ENCODE assay signal across 9 cellular contexts in genomic region chr3:9732753-9733115, GRCh38. TPM values are rescaled to one million over a fixed set of nuclear protein-coding genes. Genes with fewer than 3 reads are reported as not detected.
DNase-seq lines count a peak whose midpoint lies in the region; ATAC-seq and TF ChIP-seq lines count a peak whose summit lies in the region.
"Had no signal": no experiment of that assay in that cellular context is flagged by ENCODE, and none has a peak within 500 bp of the region (broad histone marks: within the 10 kb centered on the region; RNA-seq: fewer than 3 reads in every experiment).

No MANE protein-coding gene starts in this region.

- H3K4me3 ChIP-seq in GM08714 (ENCODE audit: low read length), result peak overlapping the region; percentile 89
- peak overlapping the region; percentile 95 for H3K4me3 ChIP-seq in SJSA1
- H3K4me3 ChIP-seq in psoas muscle, result peak overlapping the region; percentile 95

- H3K27ac ChIP-seq in SJSA1 (no peak overlapping the region), psoas muscle (peak overlapping the region; percentile 100)

- ATAC-seq in psoas muscle (no peak), GM21737 (IDR thresholded peaks at IDR 0.05; ENCODE audit: unreplicated experiment) (no peak)

- H3K36me3 ChIP-seq in SJSA1, result peaks cover 56% of the 10 kb centered on the region
- H3K36me3 ChIP-seq in psoas muscle (ENCODE audit: insufficient read depth in 1 of 2, low read depth in 1 of 2), result peaks cover 0 to 40% of the 10 kb centered on the region in 2 donors

- H3K9me3 ChIP-seq in SJSA1 (replicated peaks) (0 out of 2 replicates have a peak, but pooled peaks cover 3% of the 10 kb centered on the region), psoas muscle (no peaks in the 10 kb centered on the region)

- H3K4me1 ChIP-seq in SJSA1 (replicated peaks) (peaks cover 14% of the 10 kb centered on the region), psoas muscle (peaks cover 17% of the 10 kb centered on the region)

- TF ChIP-seq CTCF in psoas muscle (IDR thresholded peaks at IDR 0.05), result no peak

- H3K27me3 ChIP-seq in SJSA1 (replicated peaks) (no peaks in the 10 kb centered on the region), psoas muscle (ENCODE audit: insufficient read depth in 3 of 3, low read length in 2 of 3) (no peaks in the 10 kb centered on the region)

- DNase-seq in SJSA1 (ENCODE audit: low read depth in 1 of 2, low spot score in 2 of 2) (no peak), fibroblast of peridontal ligament (ENCODE audit: extremely low read depth) (peak; percentile 29), psoas muscle (no peak), middle frontal gyrus (ENCODE audit: extremely low spot score, low spot score) (no peak), globus pallidus (ENCODE audit: low spot score) (no peak), T-helper 9 cell (no peak)

- WGBS in psoas muscle, 3 donors, result 24 to 36% (median 31%) methylated on average over 6 of the region's 6 CpGs

- intact Hi-C loops in psoas muscle (cut with DNase I), result no loop called here

RNA-seq across cellular contexts. Expression of gene BRPF1, which starts 1.2 kb away (rescaled TPM):
- total RNA-seq in SJSA1 (2014; rRNA removed; shearing (Covaris generic)), result 12.2 and 18.5 TPM in 2 replicates
- 10 to 100 TPM in 3 of 4 donors, 1 to 10 TPM in 1; 9.9 to 16.1 (median 12.5) TPM for total RNA-seq in psoas muscle
- polyA plus RNA-seq in psoas muscle, result 1 to 10 TPM; 6.8 to 9.8 (median 9.0) TPM

RNA-seq across cellular contexts. Expression of gene OGG1, which starts 17.0 kb away (rescaled TPM):
- 18.8 and 24.4 TPM in 2 replicates for total RNA-seq in SJSA1 (2014; rRNA removed; shearing (Covaris generic))
- 1 to 10 TPM; 6.9 to 9.5 (median 8.1) TPM for total RNA-seq in psoas muscle
- 10 to 100 TPM in 1 of 3 donors, 1 to 10 TPM in 2; 6.3 to 19.7 (median 9.1) TPM for polyA plus RNA-seq in psoas muscle

RNA-seq across cellular contexts. Expression of gene CPNE9, which starts 29.1 kb away (rescaled TPM):
- total RNA-seq in SJSA1 (2014; rRNA removed; shearing (Covaris generic)), result not detected in 2 replicates
- not detected for total RNA-seq in psoas muscle
- under 1 TPM in 1 of 3 donors, not detected in 2; 0.05 TPM for polyA plus RNA-seq in psoas muscle
- total RNA-seq: pulmonary artery endothelial cell had no signal

RNA-seq across cellular contexts. Expression of gene CAMK1, which starts 37.0 kb away (rescaled TPM):
- 10.0 and 11.8 TPM in 2 replicates for total RNA-seq in SJSA1 (2014; rRNA removed; shearing (Covaris generic))
- total RNA-seq in psoas muscle, result 1 to 10 TPM; 4.5 to 7.2 (median 5.5) TPM
- 1 to 10 TPM; 3.9 to 5.7 (median 5.5) TPM for polyA plus RNA-seq in psoas muscle

RNA-seq across cellular contexts. Expression of gene TADA3, which starts 59.5 kb away (rescaled TPM):
- total RNA-seq in SJSA1 (2014; rRNA removed; shearing (Covaris generic)), result 102 and 111 TPM in 2 replicates
- 10 to 100 TPM; 42.6 to 45.2 (median 43.2) TPM for total RNA-seq in psoas muscle
- polyA plus RNA-seq in psoas muscle, result 10 to 100 TPM; 42.2 to 75.7 (median 68.3) TPM
